8 cellular contexts compared by ENCODE assay signal in genomic region chr12:98516184-98516873, GRCh38. TPM values are rescaled to one million over a fixed set of nuclear protein-coding genes. Genes with fewer than 3 reads are reported as not detected.
DNase-seq lines count a peak whose midpoint lies in the region; ATAC-seq and TF ChIP-seq lines count a peak whose summit lies in the region.

No MANE protein-coding gene starts in this region.

- peak overlapping the region; percentile 93 for H2AFZ ChIP-seq in PC-9

- H4K20me1 ChIP-seq in PC-9 (ENCODE audit: insufficient read depth), result peaks cover 6% of the 10 kb centered on the region

- intact Hi-C loops in PC-9 (cut with micrococcal nuclease; ENCODE audit: unreplicated experiment), result loop anchor here (1.0 kb wide), 1 partner anchor 13 kb away; no protein-coding TSS in a partner anchor

- no TSS peak for BruUV-seq in PC-9 (replicated peaks; lab: Mats Ljungman, UMichigan)

- H3K27me3 ChIP-seq in PC-9 (ENCODE audit: insufficient read depth, low read depth), result no peaks in the 10 kb centered on the region

- peaks cover 17 to 66% (median 53%) of the 10 kb centered on the region in 4 donors for H3K4me1 Mint-ChIP-seq in naive thymus-derived CD8-positive, alpha-beta T cell

- H3K4me2 ChIP-seq in PC-9, result peak overlapping the region; percentile 98

- peak; percentile 62 for ATAC-seq in GM21717 (IDR thresholded peaks at IDR 0.05; ENCODE audit: unreplicated experiment)
- ATAC-seq in naive thymus-derived CD8-positive, alpha-beta T cell, result peak; percentile 64 to 68

- peaks cover 5% of the 10 kb centered on the region; the same call in 1 of the 2 replicates for H3F3A ChIP-seq in PC-9 (ENCODE audit: insufficient read depth, low read depth)

- H3K4me3 Mint-ChIP-seq in naive thymus-derived CD8-positive, alpha-beta T cell, result peak overlapping the region; percentile 94 to 100 (median 99)

- CTCF ChIA-PET in PC-9 (lab: Charles Lee), result interaction anchor here (1.1 to 1.6 kb wide), 3 partner anchors 25 to 98 kb away, joined by 3 to 5 read pairs (median 3); no protein-coding TSS in a partner anchor

- H3K9me2 ChIP-seq in PC-9 (ENCODE audit: insufficient read depth), result no peaks in the 10 kb centered on the region

- POLR2A ChIA-PET in PC-9 (lab: Charles Lee; ENCODE audit: unreplicated experiment), result interaction anchor here (0.5 to 0.8 kb wide), 2 partner anchors 80 to 1561 kb away, joined by 4 to 5 read pairs; no protein-coding TSS in a partner anchor
- POLR2A ChIA-PET in naive thymus-derived CD8-positive, alpha-beta T cell (lab: Charles Lee), result interaction anchor here (0.6 to 6.1 kb wide), 9 partner anchors 9 to 128 kb away, joined by 3 to 147 read pairs (median 10); partner anchors contain the start of genes APAF1, IKBIP and SLC25A3

- TF ChIP-seq CTCF in PC-9 (conservative IDR thresholded peaks at IDR 0.05), result peak; percentile 74

- peak overlapping the region; percentile 74 for H3K27ac ChIP-seq in PC-9

- no peaks in the 10 kb centered on the region for H3K9me3 ChIP-seq in PC-9 (ENCODE audit: insufficient read depth, low read depth)

- peaks cover 0 to 18% (median 2%) of the 10 kb centered on the region in 3 donors for H3K36me3 Mint-ChIP-seq in naive thymus-derived CD8-positive, alpha-beta T cell

- peaks cover 24% of the 10 kb centered on the region for H3K4me1 ChIP-seq in PC-9 (replicated peaks; ENCODE audit: insufficient read depth)

- H3K79me2 ChIP-seq in PC-9 (ENCODE audit: low read depth), result peaks cover 76% of the 10 kb centered on the region

- no peaks in the 10 kb centered on the region for H3K27me3 Mint-ChIP-seq in naive thymus-derived CD8-positive, alpha-beta T cell

- H3K36me3 ChIP-seq in PC-9 (ENCODE audit: low read depth), result peaks cover 8% of the 10 kb centered on the region; the same call in 1 of the 2 replicates

- H3K27ac Mint-ChIP-seq in naive thymus-derived CD8-positive, alpha-beta T cell, result peak overlapping the region; percentile 96 to 99 (median 99)

- H3K4me3 ChIP-seq in PC-9, result peak overlapping the region; percentile 90

- no peaks in the 10 kb centered on the region for H3K9me3 Mint-ChIP-seq in naive thymus-derived CD8-positive, alpha-beta T cell

- DNase-seq in DMS79 (lab: John Stamatoyannopoulos, UW), result peak; percentile 76
- DNase-seq in KG1 (lab: John Stamatoyannopoulos, UW), result peak; percentile 92
- DNase-seq in PC-9, result peak; percentile 65 to 80
- peak; percentile 88 to 91 for DNase-seq in activated T-cell treated with anti-CD3 and anti-CD28 coated beads, Interleukin-2, amount 50 U/mL, for 48 hours
- DNase-seq in fibroblast of gingiva (ENCODE audit: low read depth), result peak; percentile 73
- peak; percentile 66 to 93 (median 84) for DNase-seq in naive thymus-derived CD8-positive, alpha-beta T cell
- peak; percentile 68 to 87 (median 80) for DNase-seq in stimulated activated naive CD4-positive, alpha-beta T cell (lab: John Stamatoyannopoulos, UW)

RNA-seq across cellular contexts. Expression of gene TMPO, which starts 0.9 kb away (rescaled TPM):
- total RNA-seq in PC-9 (2021), result 143 and 171 TPM in 2 replicates
- total RNA-seq in naive thymus-derived CD8-positive, alpha-beta T cell, result 100 to 1,000 TPM; 168 to 174 TPM
- 10 to 100 TPM; 49.3 to 61.1 (median 58.6) TPM for polyA plus RNA-seq in naive thymus-derived CD8-positive, alpha-beta T cell

Comparison
In these comparisons a context has a peak if more than half of its experiments do, and no peak if none do; other contexts are left out.
1. Peak in every context shown above with its lines: DNase-seq, ATAC-seq, H3K4me3 ChIP-seq and H3K27ac ChIP-seq.